In the genomic region with DNA sequence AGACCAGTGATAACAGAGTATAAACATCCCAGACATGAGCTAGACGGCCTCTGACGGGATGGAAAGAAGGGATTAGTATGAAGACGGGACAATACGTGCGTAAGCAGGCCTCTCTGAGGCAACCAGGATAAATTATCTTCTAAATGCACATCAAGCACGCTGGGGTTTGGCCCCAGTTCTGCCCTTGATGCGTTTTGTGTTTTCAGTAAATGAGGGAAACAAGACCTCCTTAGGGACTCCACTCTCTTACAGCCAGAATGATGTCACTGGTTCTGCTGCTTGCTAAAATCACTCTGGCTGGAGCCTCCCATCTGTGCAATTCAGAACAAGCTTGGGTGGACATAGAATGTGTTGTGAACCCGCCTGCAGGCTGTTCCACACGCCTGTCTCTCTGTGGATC, we compare ENCODE assay signal across 16 cellular contexts.
DNase-seq lines count a peak whose midpoint lies in the region; ATAC-seq and TF ChIP-seq lines count a peak whose summit lies in the region.
"Had no signal": no experiment of that assay in that cellular context is flagged by ENCODE, and none has a peak within 500 bp of the region (broad histone marks: within the 10 kb centered on the region; RNA-seq: fewer than 3 reads in every experiment).

No MANE protein-coding gene starts in this region.

- no peak overlapping the region for H3K4me3 ChIP-seq in SJCRH30
- H3K4me3 ChIP-seq in heart left ventricle: no peak overlapping the region
- no peak overlapping the region for H3K4me3 ChIP-seq in CD8-positive, alpha-beta T cell (ENCODE audit: low read depth, low read length)
- H3K4me3 ChIP-seq: GM12878 had no signal

- no peaks in the 10 kb centered on the region for H3K4me1 Mint-ChIP-seq in CD8-positive, alpha-beta T cell (ENCODE audit: low read depth)
- peaks cover 31% of the 10 kb centered on the region for H3K4me1 Mint-ChIP-seq in HFFc6 (ENCODE audit: low read depth)
- H3K4me1 Mint-ChIP-seq: activated naive CD4-positive, alpha-beta T cell treated with anti-CD3 and anti-CD28 coated beads, Interleukin-2, amount 10 ng/mL, durations not matched to agents 7 days and 5 days had no signal

- H3K36me3 ChIP-seq in SJCRH30 (no peaks in the 10 kb centered on the region), heart left ventricle (no peaks in the 10 kb centered on the region)
- no peaks in the 10 kb centered on the region for H3K36me3 ChIP-seq in CD8-positive, alpha-beta T cell (ENCODE audit: insufficient read depth, low read length)
- H3K36me3 ChIP-seq: neutrophil had no signal

- H3K27me3 Mint-ChIP-seq in CD8-positive, alpha-beta T cell (ENCODE audit: low read depth): peaks cover 5% of the 10 kb centered on the region
- peaks cover 5% of the 10 kb centered on the region; the same call in 1 of the 2 replicates for H3K27me3 Mint-ChIP-seq in HFFc6 (ENCODE audit: insufficient read depth)

- 27 to 41% (median 29%) methylated on average over 9 of the region's 9 CpGs for WGBS in heart left ventricle, 4 donors

- H3K9me3 Mint-ChIP-seq in CD8-positive, alpha-beta T cell: no peaks in the 10 kb centered on the region
- H3K9me3 Mint-ChIP-seq in HFFc6: no peaks in the 10 kb centered on the region
- H3K9me3 Mint-ChIP-seq: activated naive CD4-positive, alpha-beta T cell treated with anti-CD3 and anti-CD28 coated beads, Interleukin-2, amount 10 ng/mL, durations not matched to agents 7 days and 5 days had no signal

- H3K27ac Mint-ChIP-seq in CD8-positive, alpha-beta T cell: no peak overlapping the region
- no peak overlapping the region for H3K27ac Mint-ChIP-seq in HFFc6
- H3K27ac Mint-ChIP-seq: activated naive CD4-positive, alpha-beta T cell treated with anti-CD3 and anti-CD28 coated beads, Interleukin-2, amount 10 ng/mL, durations not matched to agents 7 days and 5 days had no signal

- peaks cover 11% of the 10 kb centered on the region for H3K4me1 ChIP-seq in SJCRH30
- H3K4me1 ChIP-seq in heart left ventricle: peaks cover 0 to 7% (median 0%) of the 10 kb centered on the region in 12 donors
- H3K4me1 ChIP-seq in CD8-positive, alpha-beta T cell (ENCODE audit: insufficient read depth, low read length): no peaks in the 10 kb centered on the region

- H3K36me3 Mint-ChIP-seq in CD8-positive, alpha-beta T cell: no peaks in the 10 kb centered on the region
- no peaks in the 10 kb centered on the region for H3K36me3 Mint-ChIP-seq in HFFc6 (ENCODE audit: low read depth)
- H3K36me3 Mint-ChIP-seq: activated naive CD4-positive, alpha-beta T cell treated with anti-CD3 and anti-CD28 coated beads, Interleukin-2, amount 10 ng/mL, durations not matched to agents 7 days and 5 days had no signal

- H3K4me3 Mint-ChIP-seq in CD8-positive, alpha-beta T cell: no peak overlapping the region
- no peak overlapping the region for H3K4me3 Mint-ChIP-seq in HFFc6
- H3K4me3 Mint-ChIP-seq: activated naive CD4-positive, alpha-beta T cell treated with anti-CD3 and anti-CD28 coated beads, Interleukin-2, amount 10 ng/mL, durations not matched to agents 7 days and 5 days had no signal

- CTCF ChIA-PET in CD8-positive, alpha-beta T cell (lab: Charles Lee): no interaction called here

- in situ Hi-C loops in KBM-7 (cut with MboI; ENCODE audit: low pct_unique_long_range_greater_than_20kb, low sequenced_read_pairs): no loop called here

- TF ChIP-seq POLR2A in heart left ventricle (IDR thresholded peaks at IDR 0.05): no peak

- intact Hi-C loops in heart left ventricle (cut with DNase I): no loop called here
- intact Hi-C loops in posterior vena cava (cut with DNase I): no loop called here
- intact Hi-C loops in CD8-positive, alpha-beta T cell (cut with DNase I, micrococcal nuclease): no loop called here

- no peaks in the 10 kb centered on the region for H3K27me3 ChIP-seq in SJCRH30
- H3K27me3 ChIP-seq in heart left ventricle: no peaks in the 10 kb centered on the region
- H3K27me3 ChIP-seq in CD8-positive, alpha-beta T cell (ENCODE audit: insufficient read depth, low read length): no peaks in the 10 kb centered on the region

- DNase-seq in AG08395 (ENCODE audit: low spot score) (peak; percentile 29), SJCRH30 (peak; percentile 14 to 39), heart left ventricle (peak; percentile 47 to 80 (median 70)), posterior vena cava (ENCODE audit: low spot score) (peak; percentile 92), NCI-H510A (lab: John Stamatoyannopoulos, UW) (no peak), HFFc6 (no peak), KBM-7 (no peak)
- no peak for DNase-seq in CD8-positive, alpha-beta T cell
- DNase-seq: activated naive CD4-positive, alpha-beta T cell treated with anti-CD3 and anti-CD28 coated beads, Interleukin-2, amount 10 ng/mL, durations not matched to agents 7 days and 5 days; DMS79; foreskin melanocyte; GOT3; kidney glomerular epithelial cell had no signal

- H3K9me3 ChIP-seq in SJCRH30 (replicated peaks) (no peaks in the 10 kb centered on the region; the same call in 1 of the 2 replicates), heart left ventricle (no peaks in the 10 kb centered on the region)
- no peaks in the 10 kb centered on the region for H3K9me3 ChIP-seq in CD8-positive, alpha-beta T cell (ENCODE audit: low read length)
- H3K9me3 ChIP-seq: neutrophil had no signal

- POLR2A ChIA-PET in CD8-positive, alpha-beta T cell (lab: Charles Lee): no interaction called here

- TF ChIP-seq CTCF in heart left ventricle (IDR thresholded peaks at IDR 0.05) (no peak), HFFc6 (IDR thresholded peaks at IDR 0.05) (no peak)
- no peak for TF ChIP-seq CTCF in CD8-positive, alpha-beta T cell (IDR thresholded peaks at IDR 0.05)

- peak; percentile 80 to 94 (median 91) for ATAC-seq in heart left ventricle
- no peak for ATAC-seq in CD8-positive, alpha-beta T cell
- ATAC-seq: GM12878 had no signal

- no peak overlapping the region for H3K27ac ChIP-seq in SJCRH30
- peak overlapping the region in 8 of 12 donors; percentile 3 to 57 (median 48) for H3K27ac ChIP-seq in heart left ventricle
- H3K27ac ChIP-seq in CD8-positive, alpha-beta T cell (ENCODE audit: low read depth, low read length): no peak overlapping the region
- H3K27ac ChIP-seq: neutrophil, RWPE1 had no signal

Comparison
In these comparisons a context has a peak if more than half of its experiments do, and no peak if none do; other contexts are left out.
1. DNase-seq: peak in AG08395 (single experiment), SJCRH30 (2 of 2), heart left ventricle (5 of 5) and posterior vena cava (single experiment); none in CD8-positive, alpha-beta T cell (0 of 7), NCI-H510A (single experiment), HFFc6 (single experiment) and KBM-7 (single experiment).
2. H3K27ac ChIP-seq: peak in heart left ventricle (8 of 12); none in SJCRH30 (single experiment) and CD8-positive, alpha-beta T cell (single experiment).